In the genomic region with DNA sequence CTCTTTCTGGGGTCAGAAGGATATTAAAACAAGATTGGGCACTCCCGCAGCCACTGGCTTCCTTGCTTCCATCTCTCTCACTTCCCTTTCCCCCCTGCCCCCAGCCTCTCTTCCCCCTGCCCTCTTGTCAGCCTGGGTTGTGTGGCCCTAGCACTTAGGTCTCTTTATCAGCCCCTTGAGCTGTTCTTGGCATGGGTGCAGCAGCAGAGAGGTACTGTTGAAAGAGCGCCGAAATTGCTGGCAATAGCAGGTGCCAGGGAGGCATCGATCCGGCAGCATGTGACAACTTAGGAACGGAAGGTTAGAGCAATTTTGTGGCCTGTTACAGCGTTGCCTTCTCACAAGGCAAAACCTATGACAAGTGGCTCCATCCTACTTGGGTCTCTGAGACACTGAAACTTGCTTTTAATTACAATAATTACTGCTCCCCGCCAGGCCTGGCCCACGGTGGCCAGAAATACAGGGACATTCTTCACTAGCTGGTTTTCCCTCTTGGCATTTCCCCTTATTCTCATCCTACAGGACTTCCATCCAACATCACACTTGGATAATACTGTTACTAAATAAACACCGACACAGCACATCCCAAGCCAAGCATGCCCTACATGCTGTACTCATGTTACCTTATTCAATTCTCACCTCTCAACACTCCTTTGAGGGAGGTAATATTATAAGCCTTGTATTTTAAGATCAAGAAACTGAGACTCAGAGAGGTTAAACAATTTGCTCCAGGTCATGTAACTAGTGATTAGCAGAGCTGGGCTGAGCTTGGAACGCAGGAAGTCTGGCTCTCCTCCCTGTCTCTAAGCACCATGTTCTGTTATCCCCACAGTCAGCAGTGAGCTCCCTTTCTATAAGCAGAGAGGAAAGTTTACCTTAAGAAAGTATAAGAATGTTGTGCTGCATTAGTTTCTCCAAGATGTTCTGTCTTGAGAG, we compare ENCODE assay signal across 19 cellular contexts.
DNase-seq lines count a peak whose midpoint lies in the region; ATAC-seq, FAIRE-seq and TF ChIP-seq lines count a peak whose summit lies in the region.
"Had no signal": no experiment of that assay in that cellular context is flagged by ENCODE, and none has a peak within 500 bp of the region (broad histone marks: within the 10 kb centered on the region; RNA-seq: fewer than 3 reads in every experiment).

No MANE protein-coding gene starts in this region.

- H3K4me1 Mint-ChIP-seq in neural progenitor cell = peaks cover 21% of the 10 kb centered on the region
- H3K4me1 Mint-ChIP-seq: activated naive CD4-positive, alpha-beta T cell treated with anti-CD3 and anti-CD28 coated beads, Interleukin-2, amount 50 U/mL, for 24 hours; naive B cell had no signal

- H3K36me3 ChIP-seq in left ventricle myocardium inferior (no peaks in the 10 kb centered on the region), neural progenitor cell (no peaks in the 10 kb centered on the region)
- H3K36me3 ChIP-seq: MG63 had no signal

- H3K9ac ChIP-seq in neural progenitor cell = no peak overlapping the region

- intact Hi-C loops in left ventricle myocardium inferior (cut with micrococcal nuclease) = no loop called here

- H3K27me3 Mint-ChIP-seq in neural progenitor cell (ENCODE audit: insufficient read depth, low read depth) = peaks cover 7% of the 10 kb centered on the region
- H3K27me3 Mint-ChIP-seq: activated CD4-positive, alpha-beta memory T cell treated with anti-CD3 and anti-CD28 coated beads for 36 hours; activated naive CD4-positive, alpha-beta T cell treated with anti-CD3 and anti-CD28 coated beads, Interleukin-2, amount 50 U/mL, for 24 hours; naive B cell; type B pancreatic cell had no signal

- H3K4me3 ChIP-seq in left ventricle myocardium inferior = no peak overlapping the region
- H3K4me3 ChIP-seq in neural progenitor cell = no peak overlapping the region
- H3K4me3 ChIP-seq: MG63 had no signal

- H3K27ac Mint-ChIP-seq in neural progenitor cell = peak overlapping the region; percentile 18
- H3K27ac Mint-ChIP-seq: activated CD4-positive, alpha-beta memory T cell treated with anti-CD3 and anti-CD28 coated beads for 36 hours; activated naive CD4-positive, alpha-beta T cell treated with anti-CD3 and anti-CD28 coated beads, Interleukin-2, amount 50 U/mL, for 24 hours; naive B cell; T-helper 1 cell treated with Interleukin-12 subunit alpha and Interleukin-12 subunit beta and Interleukin-4 antibody, amounts not matched to agents 30 μg/mL and 1 μg/mL, for 36 hours; type B pancreatic cell had no signal

- no peaks in the 10 kb centered on the region for H3K79me2 ChIP-seq in neural progenitor cell (ENCODE audit: low read depth)

- H3K36me3 Mint-ChIP-seq in neural progenitor cell = no peaks in the 10 kb centered on the region
- H3K36me3 Mint-ChIP-seq: activated CD4-positive, alpha-beta memory T cell treated with anti-CD3 and anti-CD28 coated beads for 36 hours; activated naive CD4-positive, alpha-beta T cell treated with anti-CD3 and anti-CD28 coated beads, Interleukin-2, amount 50 U/mL, for 24 hours; naive B cell; type B pancreatic cell had no signal

- no peak overlapping the region for H2AFZ ChIP-seq in neural progenitor cell (replicated peaks)

- no peak overlapping the region for H3K4me3 Mint-ChIP-seq in neural progenitor cell
- H3K4me3 Mint-ChIP-seq: activated CD4-positive, alpha-beta memory T cell treated with anti-CD3 and anti-CD28 coated beads for 36 hours; activated naive CD4-positive, alpha-beta T cell treated with anti-CD3 and anti-CD28 coated beads, Interleukin-2, amount 50 U/mL, for 24 hours; naive B cell; T-helper 1 cell treated with Interleukin-12 subunit alpha and Interleukin-12 subunit beta and Interleukin-4 antibody, amounts not matched to agents 30 μg/mL and 1 μg/mL, for 36 hours; type B pancreatic cell had no signal

- no peaks in the 10 kb centered on the region for H3F3A ChIP-seq in neural progenitor cell (ENCODE audit: low read depth)

- ATAC-seq in GM18907 (IDR thresholded peaks at IDR 0.05; ENCODE audit: unreplicated experiment) = no peak

- H4K20me1 ChIP-seq in neural progenitor cell (ENCODE audit: low read depth) = no peaks in the 10 kb centered on the region

- H3K9me3 Mint-ChIP-seq in neural progenitor cell = no peaks in the 10 kb centered on the region
- H3K9me3 Mint-ChIP-seq: activated naive CD4-positive, alpha-beta T cell treated with anti-CD3 and anti-CD28 coated beads, Interleukin-2, amount 50 U/mL, for 24 hours; T-helper 1 cell treated with Interleukin-12 subunit alpha and Interleukin-12 subunit beta and Interleukin-4 antibody, amounts not matched to agents 30 μg/mL and 1 μg/mL, for 36 hours; type B pancreatic cell had no signal

- no peak overlapping the region for H3K4me2 ChIP-seq in neural progenitor cell

- H3K9me3 ChIP-seq in left ventricle myocardium inferior (replicated peaks) (no peaks in the 10 kb centered on the region), neural progenitor cell (ENCODE audit: low read depth) (no peaks in the 10 kb centered on the region)
- H3K9me3 ChIP-seq: MG63 had no signal

- H3K27ac ChIP-seq in left ventricle myocardium inferior (replicated peaks) (peak overlapping the region; percentile 78), neural progenitor cell (no peak overlapping the region)

- H3K27me3 ChIP-seq in left ventricle myocardium inferior (ENCODE audit: low read depth) (no peaks in the 10 kb centered on the region), neural progenitor cell (no peaks in the 10 kb centered on the region)
- H3K27me3 ChIP-seq: MG63 had no signal

- no peak for DNase-seq in D721Med (ENCODE audit: insufficient read length, low spot score)
- peak; percentile 17 for DNase-seq in NCI-H1105 (lab: John Stamatoyannopoulos, UW)
- DNase-seq in left ventricle myocardium inferior = peak; percentile 55
- DNase-seq in neural progenitor cell (ENCODE audit: low spot score) = no peak
- no peak for DNase-seq in NCI-H2196 treated with DMSO at 0.1 percent for 48 hours (lab: John Stamatoyannopoulos, UW; ENCODE audit: unreplicated experiment)
- DNase-seq in NCI-H510A (lab: John Stamatoyannopoulos, UW) = no peak
- DNase-seq: activated CD4-positive, CD25-positive, alpha-beta regulatory T cell treated with anti-CD3 and anti-CD28 coated beads, Interleukin-2, amount 50 U/mL, for 72 hours; activated CD8-positive, alpha-beta memory T cell treated with anti-CD3 and anti-CD28 coated beads, Interleukin-2, amount 50 U/mL, for 48 hours; MG63; naive B cell; NCI-H1436 treated with DMSO at 0.1 percent for 48 hours; NCI-H2171 had no signal

- peaks cover 31% of the 10 kb centered on the region for H3K4me1 ChIP-seq in left ventricle myocardium inferior
- H3K4me1 ChIP-seq in neural progenitor cell = no peaks in the 10 kb centered on the region

- TF ChIP-seq CTCF in D721Med (IDR thresholded peaks at IDR 0.05; ENCODE audit: insufficient read depth, missing control alignments) = no peak
- no peak for TF ChIP-seq CTCF in left ventricle myocardium inferior (IDR thresholded peaks at IDR 0.05; ENCODE audit: borderline replicate concordance)
- TF ChIP-seq CTCF in neural progenitor cell (IDR thresholded peaks at IDR 0.05) = no peak

- FAIRE-seq in D721Med (lab: Jason Lieb, UNC) = peak; percentile 63
- FAIRE-seq: GM18507, HTR-8/SVneo had no signal

Comparison
In these comparisons a context has a peak if more than half of its experiments do, and no peak if none do; other contexts are left out.
1. DNase-seq: peak in NCI-H1105 (single experiment) and left ventricle myocardium inferior (single experiment); none in D721Med (single experiment), neural progenitor cell (single experiment), NCI-H2196 treated with DMSO at 0.1 percent for 48 hours (single experiment) and NCI-H510A (single experiment).